ENCODE assay signal across 21 cellular contexts in genomic region chr1:184424945-184425344, GRCh38. TPM values are rescaled to one million over a fixed set of nuclear protein-coding genes. Genes with fewer than 3 reads are reported as not detected.
DNase-seq lines count a peak whose midpoint lies in the region; ATAC-seq and TF ChIP-seq lines count a peak whose summit lies in the region.
"Had no signal": no experiment of that assay in that cellular context is flagged by ENCODE, and none has a peak within 500 bp of the region (broad histone marks: within the 10 kb centered on the region; RNA-seq: fewer than 3 reads in every experiment).

No MANE protein-coding gene starts in this region.

- CTCF ChIA-PET in MCF 10A (lab: Yijun Ruan, JAX) = interaction anchor here (0.6 to 0.8 kb wide), 4 partner anchors 71 to 1174 kb away, joined by 3 read pairs; no protein-coding TSS in a partner anchor
- CTCF ChIA-PET in activated naive CD4-positive, alpha-beta T cell treated with anti-CD3 and anti-CD28 coated beads, Interleukin-2, amount 10 ng/mL, durations not matched to agents 7 days and 5 days (lab: Charles Lee) = no interaction called here

- no peaks in the 10 kb centered on the region for H3K9me3 Mint-ChIP-seq in MCF 10A (ENCODE audit: unreplicated experiment)
- H3K9me3 Mint-ChIP-seq in activated naive CD4-positive, alpha-beta T cell treated with anti-CD3 and anti-CD28 coated beads, Interleukin-2, amount 10 ng/mL, durations not matched to agents 7 days and 5 days = no peaks in the 10 kb centered on the region
- H3K9me3 Mint-ChIP-seq: HFFc6 had no signal

- H3K4me3 ChIP-seq in breast epithelium (no peak overlapping the region), epithelial cell of esophagus (ENCODE audit: low read length) (no peak overlapping the region), trophoblast cell (ENCODE audit: low read depth, low read length) (no peak overlapping the region)
- H3K4me3 ChIP-seq: BLaER1, GM12878 had no signal

- H3K4me2 ChIP-seq in trophoblast cell (ENCODE audit: low read length) = no peak overlapping the region
- H3K4me2 ChIP-seq: BLaER1 had no signal

- H4K12ac ChIP-seq in trophoblast cell (ENCODE audit: low read depth, low read length) = no peak overlapping the region

- peak overlapping the region; percentile 17 for H3K27ac Mint-ChIP-seq in MCF 10A (ENCODE audit: low read depth, unreplicated experiment)
- no peak overlapping the region for H3K27ac Mint-ChIP-seq in activated naive CD4-positive, alpha-beta T cell treated with anti-CD3 and anti-CD28 coated beads, Interleukin-2, amount 10 ng/mL, durations not matched to agents 7 days and 5 days
- H3K27ac Mint-ChIP-seq: HFFc6 had no signal

- H2AFZ ChIP-seq in trophoblast cell (ENCODE audit: insufficient read depth, low read length, poor library complexity) = no peak overlapping the region

- H3K4me1 Mint-ChIP-seq in MCF 10A (ENCODE audit: insufficient read depth, unreplicated experiment) = peaks cover 31% of the 10 kb centered on the region
- H3K4me1 Mint-ChIP-seq in activated naive CD4-positive, alpha-beta T cell treated with anti-CD3 and anti-CD28 coated beads, Interleukin-2, amount 10 ng/mL, durations not matched to agents 7 days and 5 days = no peaks in the 10 kb centered on the region

- WGBS in trophoblast cell (ENCODE audit: extremely low coverage, insufficient coverage, insufficient read length) = no CpG with 5 or more reads among the region's 2 CpGs

- H3K4me3 Mint-ChIP-seq in MCF 10A (ENCODE audit: unreplicated experiment) = no peak overlapping the region
- no peak overlapping the region for H3K4me3 Mint-ChIP-seq in activated naive CD4-positive, alpha-beta T cell treated with anti-CD3 and anti-CD28 coated beads, Interleukin-2, amount 10 ng/mL, durations not matched to agents 7 days and 5 days
- H3K4me3 Mint-ChIP-seq: CD8-positive, alpha-beta memory T cell; HFFc6 had no signal

- peak overlapping the region; percentile 39 for H4K91ac ChIP-seq in trophoblast cell (ENCODE audit: low read depth, low read length)

- intact Hi-C loops in MCF 10A (cut with micrococcal nuclease) (no loop called here), breast epithelium (cut with DNase I; ENCODE audit: low total_unique reads) (no loop called here)

- H2BK12ac ChIP-seq in trophoblast cell (ENCODE audit: low read length) = peak overlapping the region; percentile 32

- H3K27me3 ChIP-seq in breast epithelium (no peaks in the 10 kb centered on the region), trophoblast cell (ENCODE audit: insufficient read depth, low read length) (no peaks in the 10 kb centered on the region)
- H3K27me3 ChIP-seq: BLaER1 had no signal

- no TSS peak for BruUV-seq in MCF 10A (replicated peaks; lab: Mats Ljungman, UMichigan)

- no peak overlapping the region for H3K9ac ChIP-seq in trophoblast cell (ENCODE audit: low read length)
- H3K9ac ChIP-seq: BLaER1 had no signal

- peaks cover 7% of the 10 kb centered on the region for H3K36me3 Mint-ChIP-seq in MCF 10A (ENCODE audit: insufficient read depth, unreplicated experiment)
- H3K36me3 Mint-ChIP-seq in activated naive CD4-positive, alpha-beta T cell treated with anti-CD3 and anti-CD28 coated beads, Interleukin-2, amount 10 ng/mL, durations not matched to agents 7 days and 5 days = no peaks in the 10 kb centered on the region

- H3K4ac ChIP-seq in trophoblast cell (ENCODE audit: low read depth, low read length) = no peak overlapping the region

- peak overlapping the region in 1 of 2 donors; percentile 45 for H3K27ac ChIP-seq in breast epithelium
- H3K27ac ChIP-seq in trophoblast cell (ENCODE audit: low read depth, low read length) = peak overlapping the region; percentile 19
- H3K27ac ChIP-seq: BLaER1 had no signal

- no peak for TF ChIP-seq POLR2A in breast epithelium (IDR thresholded peaks at IDR 0.05)

- H3K14ac ChIP-seq in trophoblast cell (ENCODE audit: low read length) = no peak overlapping the region

- H4K8ac ChIP-seq in trophoblast cell (ENCODE audit: low read depth, low read length) = peak overlapping the region; percentile 57

- peaks cover 3% of the 10 kb centered on the region for H3K79me2 ChIP-seq in trophoblast cell (ENCODE audit: control insufficient read depth, insufficient read depth, low read length, poor library complexity)

- H2BK120ac ChIP-seq in trophoblast cell (ENCODE audit: insufficient read depth, low read length, poor library complexity) = no peak overlapping the region

- ATAC-seq in HG03442 (IDR thresholded peaks at IDR 0.05; ENCODE audit: unreplicated experiment) = no peak
- ATAC-seq: GM12878 had no signal

- no peak overlapping the region for H2AK5ac ChIP-seq in trophoblast cell (ENCODE audit: low read length)

- no peak for TF ChIP-seq CTCF in MCF 10A (IDR thresholded peaks at IDR 0.05; ENCODE audit: unreplicated experiment)
- TF ChIP-seq CTCF in breast epithelium (IDR thresholded peaks at IDR 0.05) = no peak
- no peak for TF ChIP-seq CTCF in epithelial cell of esophagus (IDR thresholded peaks at IDR 0.05; ENCODE audit: insufficient read depth, low read depth, low read length, missing control alignments)

- H3K27me3 Mint-ChIP-seq in MCF 10A (ENCODE audit: insufficient read depth, unreplicated experiment) = no peaks in the 10 kb centered on the region
- H3K27me3 Mint-ChIP-seq in activated naive CD4-positive, alpha-beta T cell treated with anti-CD3 and anti-CD28 coated beads, Interleukin-2, amount 10 ng/mL, durations not matched to agents 7 days and 5 days = no peaks in the 10 kb centered on the region

- peaks cover 13% of the 10 kb centered on the region for H3K79me1 ChIP-seq in trophoblast cell (ENCODE audit: low read length)

- peak overlapping the region; percentile 8 for H3K18ac ChIP-seq in trophoblast cell (ENCODE audit: low read length)

- H3K9me3 ChIP-seq in breast epithelium = no peaks in the 10 kb centered on the region
- no peaks in the 10 kb centered on the region for H3K9me3 ChIP-seq in trophoblast cell (ENCODE audit: insufficient read depth, low read depth, low read length)
- H3K9me3 ChIP-seq: BLaER1 had no signal

- no peak overlapping the region for H2BK5ac ChIP-seq in trophoblast cell (ENCODE audit: low read depth, low read length, poor library complexity)

- POLR2A ChIA-PET in MCF 10A (lab: Yijun Ruan, JAX) = interaction anchor here (1.5 to 2.3 kb wide), 3 partner anchors 10 to 38 kb away, joined by 3 to 10 read pairs (median 4); partner anchors contain the start of gene C1orf21

- no peak overlapping the region for H3K23ac ChIP-seq in trophoblast cell (ENCODE audit: low read length)

- no peaks in the 10 kb centered on the region for H3K36me3 ChIP-seq in breast epithelium
- H3K36me3 ChIP-seq in trophoblast cell (ENCODE audit: control insufficient read depth in 1 of 2, insufficient read depth in 2 of 2, low read length in 2 of 2) = no peaks in the 10 kb centered on the region
- H3K36me3 ChIP-seq: BLaER1 had no signal

- no peak for DNase-seq in MCF 10A (ENCODE audit: unreplicated experiment)
- no peak for DNase-seq in breast epithelium (ENCODE audit: low spot score in 2 of 2)
- DNase-seq in epithelial cell of esophagus (ENCODE audit: low read depth) = peak; percentile 37
- DNase-seq in trophoblast cell = no peak
- no peak for DNase-seq in A172 (ENCODE audit: low spot score)
- DNase-seq in activated naive CD4-positive, alpha-beta T cell treated with anti-CD3 and anti-CD28 coated beads, Interleukin-2, amount 10 ng/mL, durations not matched to agents 7 days and 5 days = no peak
- DNase-seq in AML-193 (lab: John Stamatoyannopoulos, UW) = no peak
- DNase-seq: 8988T; CD8-positive, alpha-beta memory T cell; DMS79 treated with DMSO at 0.1 percent for 48 hours; GOT3; HFFc6; Kasumi-1; NCI-H1105; NCI-H1694 treated with DMSO at 0.1 percent for 48 hours; NCI-H69; OCI-M1 had no signal

- peaks cover 0 to 5% of the 10 kb centered on the region in 2 donors for H3K4me1 ChIP-seq in breast epithelium
- H3K4me1 ChIP-seq in trophoblast cell (ENCODE audit: control insufficient read depth in 1 of 2, insufficient read depth in 2 of 2, low read length in 2 of 2) = peaks cover 5 to 10% of the 10 kb centered on the region in 2 experiments

RNA-seq across cellular contexts. Expression of gene C1orf21, which starts 38.1 kb away (rescaled TPM):
- 23.2 and 25.3 TPM in 2 replicates for total RNA-seq in MCF 10A (2022)
- total RNA-seq in breast epithelium = 10 to 100 TPM; 31.5 to 75.7 (median 54.7) TPM
- polyA plus RNA-seq in trophoblast cell (2013) = 141 and 144 TPM in 2 replicates
- total RNA-seq in A172 (2014; rRNA removed; shearing (Covaris generic)) = 21.2 and 26.1 TPM in 2 replicates
- total RNA-seq: G401 had no signal
